8 cellular contexts compared by ENCODE assay signal in the genomic region with DNA sequence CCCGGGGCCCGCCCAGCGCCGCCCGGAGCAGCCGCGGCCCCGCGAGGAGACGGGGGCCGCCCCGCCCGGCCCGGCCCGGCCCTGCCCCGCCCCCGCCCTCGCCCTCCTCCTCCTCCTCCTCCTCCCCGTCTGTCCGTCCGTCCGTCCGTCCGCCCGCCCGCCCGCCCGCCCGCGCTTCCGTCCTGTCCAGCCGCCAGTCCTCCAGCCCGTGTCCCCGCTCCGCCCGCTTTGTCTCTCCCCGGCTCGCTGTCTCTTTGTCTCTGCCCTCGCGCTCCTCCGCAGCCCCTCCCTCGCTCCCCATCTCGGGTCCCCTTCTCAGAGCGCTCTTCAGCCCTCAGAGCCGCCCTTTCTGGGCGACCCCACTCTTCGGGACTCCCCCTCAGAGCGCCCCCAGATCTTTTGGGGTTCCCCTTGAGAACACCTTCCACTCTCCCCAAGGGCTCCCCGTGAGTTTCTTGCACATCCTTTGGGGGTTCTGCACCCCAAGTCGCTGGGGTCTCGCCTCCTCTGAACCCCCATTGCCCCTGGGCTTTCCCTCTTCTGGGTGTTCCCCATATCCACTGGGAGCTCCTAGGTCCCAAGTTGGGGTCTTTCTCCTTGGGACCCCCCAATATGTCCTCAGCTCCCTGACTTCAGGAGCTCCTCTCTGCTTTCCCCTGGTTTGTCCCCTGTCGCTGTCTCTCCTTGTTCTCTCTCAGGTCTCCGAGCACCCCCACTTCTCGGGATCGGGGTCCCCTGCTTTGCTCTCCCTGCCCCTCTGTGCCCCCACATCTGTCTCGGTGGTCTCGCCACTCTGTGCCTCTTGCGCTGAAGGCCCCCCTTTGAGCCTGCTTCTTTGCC.
DNase-seq lines count a peak whose midpoint lies in the region; ATAC-seq, FAIRE-seq and TF ChIP-seq lines count a peak whose summit lies in the region.

No MANE protein-coding gene starts in this region.

- H3K4me3 Mint-ChIP-seq in chondrocyte (ENCODE audit: unreplicated experiment), result peak overlapping the region; percentile 98

- no peak for ATAC-seq in GM18505 (IDR thresholded peaks at IDR 0.05; ENCODE audit: unreplicated experiment)

- CTCF ChIA-PET in AG04449 (lab: Yijun Ruan, JAX), result interaction anchor here (2.2 kb wide), 1 partner anchor 79 kb away, joined by 7 read pairs; a partner anchor contains a TSS

- H3K4me3 ChIP-seq in AG04449 (ENCODE audit: low read depth, low read length), result peak overlapping the region; percentile 88
- H3K4me3 ChIP-seq in HL-60 (replicated peaks; ENCODE audit: insufficient read depth, low read length), result peak overlapping the region; percentile 70

- peaks cover 45% of the 10 kb centered on the region for H3K4me1 Mint-ChIP-seq in chondrocyte (ENCODE audit: low read depth)

- no peak overlapping the region for H3K27ac ChIP-seq in HL-60 (replicated peaks)

- TF ChIP-seq CTCF in AG04449 (IDR thresholded peaks at IDR 0.05; ENCODE audit: insufficient read depth, low read length, missing control alignments) (no peak), HL-60 (IDR thresholded peaks at IDR 0.05; ENCODE audit: insufficient read depth, low read length) (no peak), chondrocyte (IDR thresholded peaks at IDR 0.05) (no peak)

- POLR2A ChIA-PET in AG04449 (lab: Yijun Ruan, JAX), result interaction anchor here (1.1 to 2.4 kb wide), 2 partner anchors 82 to 91 kb away, joined by 3 to 9 read pairs; no protein-coding TSS in a partner anchor

- no peaks in the 10 kb centered on the region for H3K27me3 Mint-ChIP-seq in chondrocyte (ENCODE audit: low read depth)

- no peaks in the 10 kb centered on the region for H3K9me3 Mint-ChIP-seq in chondrocyte (ENCODE audit: low read depth)

- peaks cover 3% of the 10 kb centered on the region for H3K27me3 ChIP-seq in HL-60 (ENCODE audit: insufficient read depth, poor library complexity, severe bottlenecking)

- H3K36me3 Mint-ChIP-seq in chondrocyte (ENCODE audit: low read depth), result peaks cover 2% of the 10 kb centered on the region

- FAIRE-seq in GM19239 (lab: Jason Lieb, UNC), result no peak

- DNase-seq in AG04449 (ENCODE audit: low read depth, low spot score) (no peak), HL-60 (ENCODE audit: low read depth in 1 of 2, low spot score in 1 of 2) (peak; percentile 12 to 31), UCSD-AML1 (lab: John Stamatoyannopoulos, UW; ENCODE audit: unreplicated experiment) (peak; percentile 56), chondrocyte (ENCODE audit: low spot score) (no peak), kidney glomerular epithelial cell (lab: John Stamatoyannopoulos, UW) (peak; percentile 32), GM19239 (ENCODE audit: insufficient read length, low spot score) (no peak)
- peak; percentile 17 for DNase-seq in stimulated activated CD8-positive, alpha-beta memory T cell treated with anti-CD3 and anti-CD28 coated beads, Interleukin-12 subunit alpha, Interleukin-12 subunit beta, amount 100 ng/mL, for 4 hours (ENCODE audit: low read depth)

- TF ChIP-seq POLR2A in GM18505 (IDR thresholded peaks at IDR 0.05; ENCODE audit: borderline replicate concordance, extremely low read depth, insufficient read depth, insufficient read length), result peak; percentile 14

- H3K27ac Mint-ChIP-seq in chondrocyte (ENCODE audit: unreplicated experiment), result peak overlapping the region; percentile 99

Comparison
In these comparisons a context has a peak if more than half of its experiments do, and no peak if none do; other contexts are left out.
1. DNase-seq: peak in HL-60 (2 of 2), UCSD-AML1 (single experiment), kidney glomerular epithelial cell (single experiment) and stimulated activated CD8-positive, alpha-beta memory T cell treated with anti-CD3 and anti-CD28 coated beads, Interleukin-12 subunit alpha, Interleukin-12 subunit beta, amount 100 ng/mL, for 4 hours (single experiment); none in AG04449 (single experiment), chondrocyte (single experiment) and GM19239 (single experiment).